In the genomic region with DNA sequence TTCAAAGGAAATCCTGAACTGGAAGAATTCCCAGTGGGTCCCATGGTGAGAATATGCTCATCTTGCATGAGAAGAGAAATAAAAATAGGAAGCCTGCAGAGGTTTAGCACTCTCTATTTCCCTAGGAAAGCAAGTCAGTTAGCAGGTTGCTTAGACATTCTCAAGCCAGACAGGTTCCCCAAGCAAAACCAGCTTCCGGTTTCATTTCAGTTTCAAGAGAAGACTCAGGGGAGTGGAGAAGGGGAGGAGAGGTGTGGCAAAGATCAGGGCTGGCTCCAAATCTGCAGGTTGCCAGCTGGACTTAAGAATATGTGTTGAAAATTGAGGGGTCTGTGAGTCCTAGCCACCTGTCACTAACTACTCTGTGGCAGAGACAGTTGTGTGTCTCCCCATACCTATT, we compare ENCODE assay signal across 11 cellular contexts.
A peak's percentile ranks its signal among the peaks of the same experiment; 100 is the strongest.
DNase-seq lines count a peak whose midpoint lies in the region; ATAC-seq and TF ChIP-seq lines count a peak whose summit lies in the region.
"Had no signal": no experiment of that assay in that cellular context is flagged by ENCODE, and none has a peak within 500 bp of the region (broad histone marks: within the 10 kb centered on the region; RNA-seq: fewer than 3 reads in every experiment).

No MANE protein-coding gene starts in this region.

- POLR2A ChIA-PET in GM10248 (lab: Yijun Ruan, JAX) = no interaction called here

- CTCF ChIA-PET in GM10248 (lab: Yijun Ruan, JAX) = interaction anchor here (1.0 to 2.3 kb wide), 5 partner anchors 22 to 847 kb away, joined by 3 to 7 read pairs (median 4); no protein-coding TSS in a partner anchor

- no peaks in the 10 kb centered on the region for H3K4me1 ChIP-seq in body of pancreas

- H3K27ac ChIP-seq in body of pancreas = no peak overlapping the region
- H3K27ac ChIP-seq: cardiac muscle cell, RWPE1 had no signal

- H3K36me3 ChIP-seq in body of pancreas (replicated peaks in 1 of 2; ENCODE audit: insufficient read depth in 1 of 2, low read depth in 2 of 2) = no peaks in the 10 kb centered on the region
- H3K36me3 ChIP-seq: cardiac muscle cell had no signal

- DNase-seq in activated T-cell treated with anti-CD3 and anti-CD28 coated beads for 4 hours (no peak), GM10248 (ENCODE audit: extremely low spot score) (no peak), cerebellar nuclear complex (lab: John Stamatoyannopoulos, UW) (no peak), body of pancreas (no peak)
- DNase-seq: NCI-H2029 had no signal

- intact Hi-C loops in body of pancreas (cut with DNase I) = loop anchor here (10.0 kb wide), 1 partner anchor 858 kb away; no protein-coding TSS in a partner anchor

- no peaks in the 10 kb centered on the region for H3K9me3 ChIP-seq in body of pancreas

- H3K4me3 ChIP-seq in body of pancreas = no peak overlapping the region
- H3K4me3 ChIP-seq: cardiac muscle cell had no signal

- TF ChIP-seq POLR2A in body of pancreas (IDR thresholded peaks at IDR 0.05) = no peak

- H3K27me3 ChIP-seq in body of pancreas = no peaks in the 10 kb centered on the region
- H3K27me3 ChIP-seq: cardiac muscle cell had no signal

- TF ChIP-seq CTCF in GM10248 (IDR thresholded peaks at IDR 0.05; ENCODE audit: control extremely low read depth, extremely low read depth, low read depth, missing control alignments) (no peak), body of pancreas (IDR thresholded peaks at IDR 0.05) (no peak)

- WGBS in body of pancreas, 2 donors = 0 to 27% methylated on average over 1 of the region's 1 CpG

- ATAC-seq in GM18502 (IDR thresholded peaks at IDR 0.05; ENCODE audit: poor library complexity, unreplicated experiment) = peak; percentile 85
- peak; percentile 91 for ATAC-seq in GM19395 (IDR thresholded peaks at IDR 0.05; ENCODE audit: unreplicated experiment)
- ATAC-seq in HG02884 (IDR thresholded peaks at IDR 0.05; ENCODE audit: unreplicated experiment) = peak; percentile 60
- ATAC-seq in HG03565 (IDR thresholded peaks at IDR 0.05; ENCODE audit: unreplicated experiment) = peak; percentile 48
- ATAC-seq in body of pancreas = no peak
